In genomic region chr5:58181578-58182286, GRCh38 we compare ENCODE assay signal across 20 cellular contexts.
"Had no signal": no experiment of that assay in that cellular context is flagged by ENCODE, and none has a peak within 500 bp of the region (broad histone marks: within the 10 kb centered on the region; RNA-seq: fewer than 3 reads in every experiment).

No MANE protein-coding gene starts in this region.

- ATAC-seq: activated CD4-positive, alpha-beta T cell treated with anti-CD3 and anti-CD28 coated beads for 36 hours; activated T-cell treated with anti-CD3 and anti-CD28 coated beads, Interleukin-2, amount 50 U/mL, for 72 hours; left lung; natural killer cell treated with Interleukin-12 subunit alpha and Interleukin-12 subunit beta and Interleukin-15 and Interleukin-18, amount 100 ng/mL, for 72 hours; sciatic nerve; stimulated activated naive CD8-positive, alpha-beta T cell treated with anti-CD3 and anti-CD28 coated beads, Interleukin-15, amount 100 ng/mL, for 72 hours; T-cell had no signal

- H3K9me3 ChIP-seq: esophagus squamous epithelium, left lung, upper lobe of left lung had no signal

- H3K36me3 Mint-ChIP-seq: activated naive CD8-positive, alpha-beta T cell; brain; natural killer cell treated with Interleukin-12 subunit alpha and Interleukin-12 subunit beta and Interleukin-15 and Interleukin-18, amount 100 ng/mL, for 72 hours; T-cell had no signal

- H3K27me3 ChIP-seq: esophagus squamous epithelium, left lung, upper lobe of left lung had no signal

- DNase-seq: activated CD4-positive, alpha-beta T cell treated with anti-CD3 and anti-CD28 coated beads for 36 hours; activated CD8-positive, alpha-beta memory T cell treated with anti-CD3 and anti-CD28 coated beads, Interleukin-2, amount 50 U/mL, for 48 hours; activated gamma-delta T cell treated with Interleukin-2 at 50 U/mL for 16 hours; activated T-cell treated with anti-CD3 and anti-CD28 coated beads, Interleukin-2, amount 50 U/mL, for 72 hours; amygdala; central memory CD4-positive, alpha-beta T cell; esophagus squamous epithelium; kidney; left lung; stimulated activated CD4-positive, alpha-beta T cell treated with anti-CD3 and anti-CD28 coated beads, Interleukin-1b, Interleukin-23, amount 100 ng/mL, for 48 hours; stimulated activated naive CD8-positive, alpha-beta T cell treated with anti-CD3 and anti-CD28 coated beads, Interleukin-15, amount 100 ng/mL, for 72 hours; T-cell; T-helper 9 cell; upper lobe of left lung; WERI-Rb-1 had no signal

- H3K4me3 ChIP-seq: coronary artery, esophagus squamous epithelium, left lung, upper lobe of left lung had no signal

- FAIRE-seq: kidney had no signal

- H3K36me3 ChIP-seq: esophagus squamous epithelium, left lung, upper lobe of left lung, WERI-Rb-1 had no signal

- H3K27ac ChIP-seq: coronary artery, esophagus squamous epithelium, left lung, WERI-Rb-1 had no signal

- H3K4me3 Mint-ChIP-seq: activated CD4-positive, alpha-beta T cell treated with anti-CD3 and anti-CD28 coated beads for 36 hours; activated naive CD8-positive, alpha-beta T cell; activated T-cell treated with anti-CD3 and anti-CD28 coated beads, Interleukin-2, amount 50 U/mL, for 72 hours; brain; natural killer cell treated with Interleukin-12 subunit alpha and Interleukin-12 subunit beta and Interleukin-15 and Interleukin-18, amount 100 ng/mL, for 72 hours; stimulated activated naive CD8-positive, alpha-beta T cell treated with anti-CD3 and anti-CD28 coated beads, Interleukin-15, amount 100 ng/mL, for 72 hours; T-cell had no signal

- H3K27ac Mint-ChIP-seq: activated CD4-positive, alpha-beta T cell treated with anti-CD3 and anti-CD28 coated beads for 36 hours; activated naive CD8-positive, alpha-beta T cell; activated T-cell treated with anti-CD3 and anti-CD28 coated beads, Interleukin-2, amount 50 U/mL, for 72 hours; natural killer cell treated with Interleukin-12 subunit alpha and Interleukin-12 subunit beta and Interleukin-15 and Interleukin-18, amount 100 ng/mL, for 72 hours; stimulated activated naive CD8-positive, alpha-beta T cell treated with anti-CD3 and anti-CD28 coated beads, Interleukin-15, amount 100 ng/mL, for 72 hours; T-cell had no signal

- H3K4me1 ChIP-seq: left lung had no signal

- H3K27me3 Mint-ChIP-seq: brain; natural killer cell treated with Interleukin-12 subunit alpha and Interleukin-12 subunit beta and Interleukin-15 and Interleukin-18, amount 100 ng/mL, for 72 hours; stimulated activated naive CD8-positive, alpha-beta T cell treated with anti-CD3 and anti-CD28 coated beads, Interleukin-15, amount 100 ng/mL, for 72 hours had no signal

- H3K4me1 Mint-ChIP-seq: activated CD4-positive, alpha-beta T cell treated with anti-CD3 and anti-CD28 coated beads for 36 hours; stimulated activated naive CD8-positive, alpha-beta T cell treated with anti-CD3 and anti-CD28 coated beads, Interleukin-15, amount 100 ng/mL, for 72 hours; T-cell had no signal

- H3K9me3 Mint-ChIP-seq: activated T-cell treated with anti-CD3 and anti-CD28 coated beads, Interleukin-2, amount 50 U/mL, for 72 hours; brain; natural killer cell treated with Interleukin-12 subunit alpha and Interleukin-12 subunit beta and Interleukin-15 and Interleukin-18, amount 100 ng/mL, for 72 hours; stimulated activated naive CD8-positive, alpha-beta T cell treated with anti-CD3 and anti-CD28 coated beads, Interleukin-15, amount 100 ng/mL, for 72 hours; T-cell had no signal
